ENCODE assay signal across 1 cellular context in the genomic region with DNA sequence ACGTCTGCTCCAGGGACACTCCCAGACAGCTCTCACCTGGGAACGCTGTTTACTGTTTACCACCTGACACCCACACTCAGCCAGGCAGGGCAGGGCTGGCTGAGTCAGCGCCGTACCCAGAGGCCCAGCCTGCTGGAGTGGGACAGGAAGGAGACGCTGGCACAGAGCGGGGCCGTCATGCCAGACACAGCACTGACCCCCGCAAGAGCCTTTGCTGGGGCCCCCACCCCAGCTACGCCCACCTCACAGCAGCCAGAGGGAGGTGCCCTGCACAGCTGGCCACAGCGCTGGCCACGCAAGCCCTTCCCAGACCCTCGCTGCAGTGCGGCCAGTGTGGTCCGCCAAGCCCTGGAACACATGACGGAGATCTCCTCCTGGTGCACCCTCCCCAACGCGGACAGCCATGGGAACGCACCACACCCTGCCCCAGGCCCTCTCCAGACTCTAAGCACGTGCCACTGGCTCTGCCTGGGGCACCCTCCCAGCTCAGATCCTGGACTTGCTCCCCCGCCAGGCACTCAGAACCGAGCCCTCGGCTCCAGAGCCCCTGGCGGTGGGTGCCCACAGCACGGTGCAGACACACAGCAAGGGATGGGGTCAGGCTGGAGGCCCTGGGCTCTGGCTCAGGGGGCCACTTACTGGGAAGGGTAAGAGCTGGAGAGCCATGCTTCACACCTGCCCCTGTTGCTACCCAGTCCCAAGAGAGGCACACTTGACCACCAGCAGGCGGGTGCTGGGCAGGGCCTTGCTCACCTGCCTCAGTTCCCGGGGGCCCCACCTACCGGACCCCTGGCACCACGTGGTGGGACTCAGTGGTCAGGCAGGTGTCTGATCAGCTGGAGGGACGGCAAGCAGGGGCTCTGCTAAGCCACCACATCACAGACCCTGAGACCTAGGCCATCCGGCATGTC.
TF ChIP-seq lines count a peak whose summit lies in the region.

No MANE protein-coding gene starts in this region.

TF ChIP-seq in SK-N-SH, 30 proteins besides CTCF, POLR2A, EP300 and RAD21 (continued from another document):
- TF ChIP-seq, protein P1, sequence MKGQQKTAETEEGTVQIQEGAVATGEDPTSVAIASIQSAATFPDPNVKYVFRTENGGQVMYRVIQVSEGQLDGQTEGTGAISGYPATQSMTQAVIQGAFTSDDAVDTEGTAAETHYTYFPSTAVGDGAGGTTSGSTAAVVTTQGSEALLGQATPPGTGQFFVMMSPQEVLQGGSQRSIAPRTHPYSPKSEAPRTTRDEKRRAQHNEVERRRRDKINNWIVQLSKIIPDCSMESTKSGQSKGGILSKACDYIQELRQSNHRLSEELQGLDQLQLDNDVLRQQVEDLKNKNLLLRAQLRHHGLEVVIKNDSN (IDR thresholded peaks at IDR 0.05; ENCODE audit: borderline replicate concordance, low read depth) = no peak
